In genomic region chr1:150767704-150768103, GRCh38 we compare ENCODE assay signal across 5 cellular contexts. TPM values are rescaled to one million over a fixed set of nuclear protein-coding genes. Genes with fewer than 3 reads are reported as not detected.
"Had no signal": no experiment of that assay in that cellular context is flagged by ENCODE, and none has a peak within 500 bp of the region (broad histone marks: within the 10 kb centered on the region; RNA-seq: fewer than 3 reads in every experiment).

No MANE protein-coding gene starts in this region.

RNA-seq across cellular contexts. Expression of gene CTSS, which starts 2.1 kb away (rescaled TPM):
- total RNA-seq: PC-3 had no signal
- polyA plus RNA-seq: cardiac muscle cell had no signal

RNA-seq across cellular contexts. Expression of gene HORMAD1, which starts 47.0 kb away (rescaled TPM):
- total RNA-seq: ascending aorta, cardiac muscle cell, PC-3, SJSA1 had no signal
- polyA plus RNA-seq: cardiac muscle cell, SK-N-SH had no signal
